8 cellular contexts compared by ENCODE assay signal in the genomic region with DNA sequence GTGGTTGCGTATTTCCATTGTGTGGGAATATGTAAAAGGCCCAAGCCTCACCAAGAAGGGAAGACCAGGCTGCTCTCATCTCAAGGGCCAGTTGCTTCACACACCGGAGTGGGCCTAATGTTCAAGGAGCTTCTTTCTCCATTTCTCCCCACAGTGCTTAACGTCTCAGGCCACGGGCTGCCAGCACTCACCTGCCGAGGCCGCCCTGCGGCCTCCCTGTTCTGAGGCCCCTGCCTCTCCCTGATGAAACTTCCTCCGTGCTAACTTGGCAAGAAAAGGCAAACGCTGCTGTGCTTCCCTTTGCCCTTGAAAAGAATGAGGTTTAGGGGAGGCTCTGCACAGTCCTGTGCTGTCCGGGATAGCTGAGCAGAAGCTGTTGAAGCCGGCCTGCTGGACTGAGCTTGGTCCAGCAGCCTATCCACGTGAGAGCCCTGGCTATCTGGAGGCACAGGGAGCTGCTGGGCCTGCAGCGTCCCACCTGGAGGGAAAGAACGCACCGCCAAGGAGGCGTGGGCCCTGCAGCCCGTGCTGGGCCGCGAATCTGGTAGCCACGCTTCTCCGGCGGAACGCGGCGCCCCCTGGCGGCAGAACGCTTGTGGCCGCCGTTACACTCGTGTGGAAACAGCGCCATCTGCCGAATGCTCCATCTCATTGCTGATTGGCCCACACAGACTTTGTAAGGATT.
DNase-seq lines count a peak whose midpoint lies in the region; ATAC-seq and TF ChIP-seq lines count a peak whose summit lies in the region.

No MANE protein-coding gene starts in this region.

- H3K9me3 Mint-ChIP-seq in WTC11: peaks cover 10% of the 10 kb centered on the region

- H3K4me3 ChIP-seq in breast epithelium (peak overlapping the region in 1 of 3 donors; percentile 41), kidney epithelial cell (ENCODE audit: low read depth, low read length) (no peak overlapping the region)

- H3K36me3 ChIP-seq in breast epithelium (no peaks in the 10 kb centered on the region), kidney epithelial cell (ENCODE audit: control insufficient read depth, insufficient read depth, low read length) (no peaks in the 10 kb centered on the region)

- no peak overlapping the region; the same call in 1 of the 2 replicates for H3K4me3 Mint-ChIP-seq in WTC11

- CTCF ChIA-PET in WTC11 (lab: Charles Lee): interaction anchor here (0.5 to 6.1 kb wide), 24 partner anchors 10 to 404 kb away, joined by 3 to 207 read pairs (median 4); a partner anchor contains a TSS

- no peaks in the 10 kb centered on the region for H3K27me3 ChIP-seq in breast epithelium
- peaks cover 7% of the 10 kb centered on the region for H3K27me3 ChIP-seq in kidney epithelial cell (ENCODE audit: control insufficient read depth, insufficient read depth, low read length)

- H3K27ac Mint-ChIP-seq in WTC11: no peak overlapping the region

- DNase-seq in NCI-H2196 (lab: John Stamatoyannopoulos, UW; ENCODE audit: unreplicated experiment) (peak; percentile 92), WTC11 (ENCODE audit: low spot score) (peak; percentile 92), breast epithelium (ENCODE audit: low spot score in 2 of 2) (peak; percentile 54 to 85), kidney epithelial cell (ENCODE audit: low read depth) (peak; percentile 10)
- DNase-seq in stimulated activated CD4-positive, alpha-beta T cell treated with anti-CD3 and anti-CD28 coated beads, Interleukin-1b, Interleukin-23, amount 100 ng/mL, for 24 hours (ENCODE audit: low read depth in 4 of 4, low spot score in 1 of 4): peak; percentile 74 to 90 (median 85)

- no peaks in the 10 kb centered on the region for H3K36me3 Mint-ChIP-seq in WTC11

- POLR2A ChIA-PET in WTC11 (lab: Charles Lee): no interaction called here

- H3K27ac ChIP-seq in breast epithelium: no peak overlapping the region

- no peaks in the 10 kb centered on the region for H3K4me1 ChIP-seq in breast epithelium

- intact Hi-C loops in breast epithelium (cut with DNase I; ENCODE audit: low total_unique reads): no loop called here

- peak; percentile 65 for ATAC-seq in HG03039 (IDR thresholded peaks at IDR 0.05; ENCODE audit: unreplicated experiment)
- ATAC-seq in WTC11: peak; percentile 78
- ATAC-seq in GM21367 (IDR thresholded peaks at IDR 0.05; ENCODE audit: unreplicated experiment): no peak

- peaks cover 24% of the 10 kb centered on the region for H3K27me3 Mint-ChIP-seq in WTC11 (ENCODE audit: low read depth)

- H3K9me3 ChIP-seq in breast epithelium: no peaks in the 10 kb centered on the region

- peaks cover 2% of the 10 kb centered on the region for H3K4me1 Mint-ChIP-seq in WTC11

- no peak for TF ChIP-seq POLR2A in breast epithelium (IDR thresholded peaks at IDR 0.05)

- TF ChIP-seq CTCF in GM12874 (IDR thresholded peaks at IDR 0.05; ENCODE audit: insufficient read depth, low read depth, low read length) (peak; percentile 100), WTC11 (IDR thresholded peaks at IDR 0.05) (peak; percentile 100), breast epithelium (IDR thresholded peaks at IDR 0.05) (peak; percentile 97 to 100 (median 99)), kidney epithelial cell (IDR thresholded peaks at IDR 0.05; ENCODE audit: insufficient read depth, low read length, poor library complexity, severe bottlenecking) (peak; percentile 100)

TF ChIP-seq in WTC11, 78 proteins besides CTCF, POLR2A, EP300 and RAD21 (continues in another document):
- TF ChIP-seq ZBTB21 (CRISPR knock-in tag; IDR thresholded peaks at IDR 0.05; ENCODE audit: borderline replicate concordance) (peak; percentile 39; the same call in 1 of the 2 replicates), TP53 (CRISPR knock-in tag; IDR thresholded peaks at IDR 0.05) (0 out of 2 replicates have a peak, but pooled peaks have one; percentile 63), KAT7 (CRISPR knock-in tag; IDR thresholded peaks at IDR 0.05; ENCODE audit: borderline replicate concordance) (peak; percentile 44; the same call in 1 of the 2 replicates), ZNF416 (CRISPR knock-in tag; IDR thresholded peaks at IDR 0.05) (no peak), ZNF219 (CRISPR knock-in tag; IDR thresholded peaks at IDR 0.05; ENCODE audit: borderline replicate concordance) (no peak), CBFB (CRISPR knock-in tag; IDR thresholded peaks at IDR 0.05; ENCODE audit: low read depth) (0 out of 2 replicates have a peak, but pooled peaks have one; percentile 46), GTF2I (CRISPR knock-in tag; conservative IDR thresholded peaks at IDR 0.05) (no peak), ZNF317 (CRISPR knock-in tag; IDR thresholded peaks at IDR 0.05; ENCODE audit: borderline replicate concordance, low read depth) (no peak), FOXK1 (CRISPR knock-in tag; IDR thresholded peaks at IDR 0.05) (no peak), NR1H2 (CRISPR knock-in tag; IDR thresholded peaks at IDR 0.05) (no peak), TEAD1 (CRISPR knock-in tag; IDR thresholded peaks at IDR 0.05) (peak; percentile 53; the same call in 1 of the 2 replicates), MYBL2 (CRISPR knock-in tag; IDR thresholded peaks at IDR 0.05) (0 out of 2 replicates have a peak, but pooled peaks have one; percentile 21), SMAD3 (CRISPR knock-in tag; IDR thresholded peaks at IDR 0.05; ENCODE audit: borderline replicate concordance) (no peak), SP1 (CRISPR knock-in tag; conservative IDR thresholded peaks at IDR 0.05) (peak; percentile 73)
- TF ChIP-seq, protein P1, sequence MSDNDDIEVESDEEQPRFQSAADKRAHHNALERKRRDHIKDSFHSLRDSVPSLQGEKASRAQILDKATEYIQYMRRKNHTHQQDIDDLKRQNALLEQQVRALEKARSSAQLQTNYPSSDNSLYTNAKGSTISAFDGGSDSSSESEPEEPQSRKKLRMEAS (CRISPR knock-in tag; IDR thresholded peaks at IDR 0.05): peak; percentile 92
- TF ChIP-seq, protein P2, sequence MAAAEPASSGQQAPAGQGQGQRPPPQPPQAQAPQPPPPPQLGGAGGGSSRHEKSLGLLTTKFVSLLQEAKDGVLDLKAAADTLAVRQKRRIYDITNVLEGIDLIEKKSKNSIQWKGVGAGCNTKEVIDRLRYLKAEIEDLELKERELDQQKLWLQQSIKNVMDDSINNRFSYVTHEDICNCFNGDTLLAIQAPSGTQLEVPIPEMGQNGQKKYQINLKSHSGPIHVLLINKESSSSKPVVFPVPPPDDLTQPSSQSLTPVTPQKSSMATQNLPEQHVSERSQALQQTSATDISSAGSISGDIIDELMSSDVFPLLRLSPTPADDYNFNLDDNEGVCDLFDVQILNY (CRISPR knock-in tag; IDR thresholded peaks at IDR 0.05): peak; percentile 74; the same call in 1 of the 2 replicates
- TF ChIP-seq, protein P3, sequence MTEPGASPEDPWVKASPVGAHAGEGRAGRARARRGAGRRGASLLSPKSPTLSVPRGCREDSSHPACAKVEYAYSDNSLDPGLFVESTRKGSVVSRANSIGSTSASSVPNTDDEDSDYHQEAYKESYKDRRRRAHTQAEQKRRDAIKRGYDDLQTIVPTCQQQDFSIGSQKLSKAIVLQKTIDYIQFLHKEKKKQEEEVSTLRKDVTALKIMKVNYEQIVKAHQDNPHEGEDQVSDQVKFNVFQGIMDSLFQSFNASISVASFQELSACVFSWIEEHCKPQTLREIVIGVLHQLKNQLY (CRISPR knock-in tag; IDR thresholded peaks at IDR 0.05): 0 out of 2 replicates have a peak, but pooled peaks have one; percentile 54
- TF ChIP-seq, protein P4, sequence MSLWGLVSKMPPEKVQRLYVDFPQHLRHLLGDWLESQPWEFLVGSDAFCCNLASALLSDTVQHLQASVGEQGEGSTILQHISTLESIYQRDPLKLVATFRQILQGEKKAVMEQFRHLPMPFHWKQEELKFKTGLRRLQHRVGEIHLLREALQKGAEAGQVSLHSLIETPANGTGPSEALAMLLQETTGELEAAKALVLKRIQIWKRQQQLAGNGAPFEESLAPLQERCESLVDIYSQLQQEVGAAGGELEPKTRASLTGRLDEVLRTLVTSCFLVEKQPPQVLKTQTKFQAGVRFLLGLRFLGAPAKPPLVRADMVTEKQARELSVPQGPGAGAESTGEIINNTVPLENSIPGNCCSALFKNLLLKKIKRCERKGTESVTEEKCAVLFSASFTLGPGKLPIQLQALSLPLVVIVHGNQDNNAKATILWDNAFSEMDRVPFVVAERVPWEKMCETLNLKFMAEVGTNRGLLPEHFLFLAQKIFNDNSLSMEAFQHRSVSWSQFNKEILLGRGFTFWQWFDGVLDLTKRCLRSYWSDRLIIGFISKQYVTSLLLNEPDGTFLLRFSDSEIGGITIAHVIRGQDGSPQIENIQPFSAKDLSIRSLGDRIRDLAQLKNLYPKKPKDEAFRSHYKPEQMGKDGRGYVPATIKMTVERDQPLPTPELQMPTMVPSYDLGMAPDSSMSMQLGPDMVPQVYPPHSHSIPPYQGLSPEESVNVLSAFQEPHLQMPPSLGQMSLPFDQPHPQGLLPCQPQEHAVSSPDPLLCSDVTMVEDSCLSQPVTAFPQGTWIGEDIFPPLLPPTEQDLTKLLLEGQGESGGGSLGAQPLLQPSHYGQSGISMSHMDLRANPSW (CRISPR knock-in tag; conservative IDR thresholded peaks at IDR 0.05; ENCODE audit: low read depth): no peak
- TF ChIP-seq, protein P5, sequence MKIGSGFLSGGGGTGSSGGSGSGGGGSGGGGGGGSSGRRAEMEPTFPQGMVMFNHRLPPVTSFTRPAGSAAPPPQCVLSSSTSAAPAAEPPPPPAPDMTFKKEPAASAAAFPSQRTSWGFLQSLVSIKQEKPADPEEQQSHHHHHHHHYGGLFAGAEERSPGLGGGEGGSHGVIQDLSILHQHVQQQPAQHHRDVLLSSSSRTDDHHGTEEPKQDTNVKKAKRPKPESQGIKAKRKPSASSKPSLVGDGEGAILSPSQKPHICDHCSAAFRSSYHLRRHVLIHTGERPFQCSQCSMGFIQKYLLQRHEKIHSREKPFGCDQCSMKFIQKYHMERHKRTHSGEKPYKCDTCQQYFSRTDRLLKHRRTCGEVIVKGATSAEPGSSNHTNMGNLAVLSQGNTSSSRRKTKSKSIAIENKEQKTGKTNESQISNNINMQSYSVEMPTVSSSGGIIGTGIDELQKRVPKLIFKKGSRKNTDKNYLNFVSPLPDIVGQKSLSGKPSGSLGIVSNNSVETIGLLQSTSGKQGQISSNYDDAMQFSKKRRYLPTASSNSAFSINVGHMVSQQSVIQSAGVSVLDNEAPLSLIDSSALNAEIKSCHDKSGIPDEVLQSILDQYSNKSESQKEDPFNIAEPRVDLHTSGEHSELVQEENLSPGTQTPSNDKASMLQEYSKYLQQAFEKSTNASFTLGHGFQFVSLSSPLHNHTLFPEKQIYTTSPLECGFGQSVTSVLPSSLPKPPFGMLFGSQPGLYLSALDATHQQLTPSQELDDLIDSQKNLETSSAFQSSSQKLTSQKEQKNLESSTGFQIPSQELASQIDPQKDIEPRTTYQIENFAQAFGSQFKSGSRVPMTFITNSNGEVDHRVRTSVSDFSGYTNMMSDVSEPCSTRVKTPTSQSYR (CRISPR knock-in tag; IDR thresholded peaks at IDR 0.05): no peak

Comparison
In these comparisons a context has a peak if more than half of its experiments do, and no peak if none do; other contexts are left out.
1. DNase-seq: peak in every context shown above with its lines; median percentile 92 in NCI-H2196; 92 in WTC11; 85 in stimulated activated CD4-positive, alpha-beta T cell treated with anti-CD3 and anti-CD28 coated beads, Interleukin-1b, Interleukin-23, amount 100 ng/mL, for 24 hours; 70 in breast epithelium; 10 in kidney epithelial cell.